Comparison of ENCODE assay signal across 8 cellular contexts in the genomic region with DNA sequence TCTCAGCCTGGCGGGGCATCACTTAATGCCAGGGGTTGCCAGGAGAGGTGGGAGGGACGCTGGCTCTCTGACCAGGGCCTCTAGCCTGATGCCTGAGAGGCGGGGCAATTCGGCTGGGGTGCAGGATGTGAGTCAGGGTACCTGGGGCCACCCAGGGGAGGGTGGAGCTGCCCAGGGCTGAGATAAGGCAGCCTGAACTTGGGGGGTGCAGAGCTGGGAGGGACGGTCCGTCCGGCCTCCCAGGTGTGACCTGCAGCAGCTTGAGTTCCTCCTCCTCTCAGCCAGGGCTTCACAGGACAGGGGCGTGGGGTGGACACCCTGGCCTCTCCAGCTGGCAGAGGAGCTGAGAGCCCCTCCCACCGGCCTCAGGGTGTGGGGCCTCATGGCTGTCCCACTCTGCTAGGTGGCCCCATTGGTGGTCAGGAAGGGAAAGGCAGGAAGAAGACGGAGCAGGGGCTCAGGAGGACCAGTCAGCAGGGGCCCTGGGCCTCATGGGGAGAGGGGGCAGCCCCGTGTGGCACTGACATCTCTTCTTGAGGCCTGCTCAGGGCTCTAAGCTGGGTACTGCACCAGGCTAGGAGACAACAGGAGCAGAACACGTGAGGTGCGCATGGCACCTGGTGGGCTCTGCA. TPM values are rescaled to one million over a fixed set of nuclear protein-coding genes. Genes with fewer than 3 reads are reported as not detected.
DNase-seq lines count a peak whose midpoint lies in the region; ATAC-seq and TF ChIP-seq lines count a peak whose summit lies in the region.

No MANE protein-coding gene starts in this region.

- no peaks in the 10 kb centered on the region for H3K27me3 ChIP-seq in DOHH2 (ENCODE audit: control insufficient read depth, low read length)
- no peaks in the 10 kb centered on the region for H3K27me3 ChIP-seq in Peyer's patch
- H3K27me3 ChIP-seq in breast epithelium: no peaks in the 10 kb centered on the region

- no peaks in the 10 kb centered on the region for H4K20me1 ChIP-seq in DOHH2 (ENCODE audit: control insufficient read depth, insufficient read depth, low read depth, low read length)

- no peaks in the 10 kb centered on the region for H3K9me3 Mint-ChIP-seq in naive thymus-derived CD8-positive, alpha-beta T cell

- ATAC-seq in naive thymus-derived CD8-positive, alpha-beta T cell: no peak
- ATAC-seq in HG02970 (IDR thresholded peaks at IDR 0.05; ENCODE audit: low FRiP score, unreplicated experiment) (no peak), HG03108 (IDR thresholded peaks at IDR 0.05; ENCODE audit: unreplicated experiment) (no peak)

- H3K36me3 ChIP-seq in DOHH2 (ENCODE audit: control insufficient read depth, low read length) (peaks cover 20% of the 10 kb centered on the region), Peyer's patch (peaks cover 0 to 21% (median 0%) of the 10 kb centered on the region in 3 donors), breast epithelium (no peaks in the 10 kb centered on the region)

- H3K4me3 Mint-ChIP-seq in naive thymus-derived CD8-positive, alpha-beta T cell: peak overlapping the region; percentile 22 to 92 (median 51)

- H3K4me3 ChIP-seq in DOHH2 (ENCODE audit: low read length) (peak overlapping the region; percentile 83), Peyer's patch (peak overlapping the region in 3 of 4 donors; percentile 59 to 99 (median 79)), breast epithelium (peak overlapping the region; percentile 78 to 98 (median 81))

- TF ChIP-seq CTCF in DOHH2 (IDR thresholded peaks at IDR 0.05; ENCODE audit: low read depth, low read length, poor library complexity, severe bottlenecking): no peak
- TF ChIP-seq CTCF in Peyer's patch (IDR thresholded peaks at IDR 0.05): no peak
- no peak for TF ChIP-seq CTCF in breast epithelium (IDR thresholded peaks at IDR 0.05)

- POLR2A ChIA-PET in naive thymus-derived CD8-positive, alpha-beta T cell (lab: Charles Lee): interaction anchor here (4.5 to 4.7 kb wide), 2 partner anchors 16 to 40 kb away, joined by 25 to 27 read pairs; a partner anchor contains a TSS

- peak overlapping the region; percentile 98 for H3K4me2 ChIP-seq in DOHH2 (ENCODE audit: low read length)

- H3K4me1 ChIP-seq in DOHH2 (ENCODE audit: control insufficient read depth, low read length) (peaks cover 38% of the 10 kb centered on the region), Peyer's patch (peaks cover 11 to 45% (median 20%) of the 10 kb centered on the region in 4 donors), breast epithelium (peaks cover 4 to 9% of the 10 kb centered on the region in 2 donors)

- H3K4me1 Mint-ChIP-seq in naive thymus-derived CD8-positive, alpha-beta T cell: peaks cover 11 to 39% (median 32%) of the 10 kb centered on the region in 4 donors

- H3K79me2 ChIP-seq in DOHH2 (ENCODE audit: control insufficient read depth, low read length): peaks cover 6% of the 10 kb centered on the region; the same call in 1 of the 2 replicates

- H3K9me3 ChIP-seq in DOHH2 (ENCODE audit: control insufficient read depth, insufficient read depth, low read length): no peaks in the 10 kb centered on the region
- H3K9me3 ChIP-seq in Peyer's patch: no peaks in the 10 kb centered on the region
- no peaks in the 10 kb centered on the region for H3K9me3 ChIP-seq in breast epithelium

- H3K9me2 ChIP-seq in DOHH2 (replicated peaks; ENCODE audit: control insufficient read depth, low read length): no peaks in the 10 kb centered on the region

- H3K27ac ChIP-seq in DOHH2 (ENCODE audit: low read depth, low read length) (no peak overlapping the region), Peyer's patch (peak overlapping the region; percentile 73 to 86 (median 86)), breast epithelium (peak overlapping the region; percentile 84 to 88)

- DNase-seq in Peyer's patch: peak in 1 of 3 donors; percentile 79
- DNase-seq in breast epithelium (ENCODE audit: low spot score in 2 of 2): no peak
- peak in 1 of 10 donors; percentile 40 for DNase-seq in naive thymus-derived CD8-positive, alpha-beta T cell
- DNase-seq in cortex of kidney (lab: John Stamatoyannopoulos, UW): no peak
- no peak for DNase-seq in retina

- TF ChIP-seq POLR2A in Peyer's patch (IDR thresholded peaks at IDR 0.05) (peak in 1 of 2 donors; percentile 47), breast epithelium (IDR thresholded peaks at IDR 0.05) (no peak)

- H3K27me3 Mint-ChIP-seq in naive thymus-derived CD8-positive, alpha-beta T cell: no peaks in the 10 kb centered on the region

- peaks cover 5% of the 10 kb centered on the region for H3F3A ChIP-seq in DOHH2 (ENCODE audit: control insufficient read depth, insufficient read depth)

- H3K36me3 Mint-ChIP-seq in naive thymus-derived CD8-positive, alpha-beta T cell: peaks cover 0 to 17% (median 0%) of the 10 kb centered on the region in 3 donors

- intact Hi-C loops in breast epithelium (cut with DNase I; ENCODE audit: low total_unique reads): no loop called here

- peak overlapping the region in 3 of 10 donors; percentile 25 to 60 (median 51) for H3K27ac Mint-ChIP-seq in naive thymus-derived CD8-positive, alpha-beta T cell

RNA-seq across cellular contexts. Expression of a gene that starts 0.9 kb away (rescaled TPM):
- total RNA-seq in Peyer's patch (10 to 100 TPM; 27.8 to 95.7 (median 40.1) TPM), breast epithelium (10 to 100 TPM; 16.7 to 20.6 (median 19.4) TPM)
- total RNA-seq in naive thymus-derived CD8-positive, alpha-beta T cell: 10 to 100 TPM; 21.0 to 23.3 TPM
- 1 to 10 TPM; 4.3 to 5.1 (median 5.1) TPM for polyA plus RNA-seq in naive thymus-derived CD8-positive, alpha-beta T cell

RNA-seq across cellular contexts. Expression of a gene that starts 18.0 kb away (rescaled TPM):
- total RNA-seq in Peyer's patch: 10 to 100 TPM; 31.7 to 99.0 (median 43.9) TPM
- total RNA-seq in breast epithelium: 10 to 100 TPM in 1 of 3 donors, 1 to 10 TPM in 2; 3.3 to 10.7 (median 5.9) TPM
- 100 to 1,000 TPM; 112 to 119 TPM for total RNA-seq in naive thymus-derived CD8-positive, alpha-beta T cell
- polyA plus RNA-seq in naive thymus-derived CD8-positive, alpha-beta T cell: 10 to 100 TPM; 10.4 to 37.0 (median 19.2) TPM

RNA-seq across cellular contexts. Expression of a gene that starts 40.1 kb away (rescaled TPM):
- total RNA-seq in Peyer's patch (100 to 1,000 TPM; 202 to 345 (median 268) TPM), breast epithelium (100 to 1,000 TPM; 241 to 327 (median 262) TPM)
- total RNA-seq in naive thymus-derived CD8-positive, alpha-beta T cell: 10 to 100 TPM; 47.5 to 51.5 TPM
- 100 to 1,000 TPM; 186 to 239 (median 206) TPM for polyA plus RNA-seq in naive thymus-derived CD8-positive, alpha-beta T cell

RNA-seq across cellular contexts. Expression of a gene that starts 40.7 kb away (rescaled TPM):
- total RNA-seq in Peyer's patch: 100 to 1,000 TPM in 1 of 4 donors, 10 to 100 TPM in 3; 55.3 to 163 (median 63.1) TPM
- total RNA-seq in breast epithelium: 100 to 1,000 TPM; 206 to 266 (median 262) TPM
- 100 to 1,000 TPM; 159 to 162 TPM for total RNA-seq in naive thymus-derived CD8-positive, alpha-beta T cell
- polyA plus RNA-seq in naive thymus-derived CD8-positive, alpha-beta T cell: 100 to 1,000 TPM; 509 to 524 (median 515) TPM

RNA-seq across cellular contexts. Expression of a gene that starts 52.7 kb away (rescaled TPM):
- total RNA-seq in Peyer's patch (100 to 1,000 TPM; 151 to 460 (median 341) TPM), breast epithelium (10 to 100 TPM; 38.2 to 43.9 (median 39.5) TPM)
- total RNA-seq in naive thymus-derived CD8-positive, alpha-beta T cell: 10 to 100 TPM; 19.9 to 24.9 TPM
- 1 to 10 TPM; 3.5 to 9.1 (median 4.8) TPM for polyA plus RNA-seq in naive thymus-derived CD8-positive, alpha-beta T cell
